39 cellular contexts compared by ENCODE assay signal in genomic region chr9:7597716-7598115, GRCh38.
"Had no signal": no experiment of that assay in that cellular context is flagged by ENCODE, and none has a peak within 500 bp of the region (broad histone marks: within the 10 kb centered on the region; RNA-seq: fewer than 3 reads in every experiment).

No MANE protein-coding gene starts in this region.

- H3K9me3 ChIP-seq: adrenal gland, body of pancreas had no signal

- FAIRE-seq: astrocyte, bronchial epithelial cell had no signal

- H3K27ac ChIP-seq: adrenal gland, ascending aorta, body of pancreas, brain microvascular endothelial cell, breast epithelium, cardiac muscle cell had no signal

- H3K27me3 Mint-ChIP-seq: activated naive CD4-positive, alpha-beta T cell treated with anti-CD3 and anti-CD28 coated beads, Interleukin-2, amount 50 U/mL, for 24 hours; activated naive CD8-positive, alpha-beta T cell; activated naive CD8-positive, alpha-beta T cell treated with anti-CD3 and anti-CD28 coated beads for 36 hours; activated naive CD8-positive, alpha-beta T cell treated with anti-CD3 and anti-CD28 coated beads, Interleukin-2, amount 50 U/mL, for 24 hours; activated T-cell treated with anti-CD3 and anti-CD28 coated beads, Interleukin-2, amount 50 U/mL, for 24 hours; activated T-helper 17 cell treated with anti-CD3 and anti-CD28 coated beads, Interleukin-2, amount 50 U/mL, for 72 hours had no signal

- H3K27ac Mint-ChIP-seq: activated naive CD4-positive, alpha-beta T cell treated with anti-CD3 and anti-CD28 coated beads, Interleukin-2, amount 10 ng/mL, durations not matched to agents 7 days and 5 days; activated naive CD4-positive, alpha-beta T cell treated with anti-CD3 and anti-CD28 coated beads, Interleukin-2, amount 50 U/mL, for 24 hours; activated naive CD4-positive, alpha-beta T cell treated with anti-CD3 and anti-CD28 coated beads, Interleukin-2, amount 50 U/mL, for 72 hours; activated naive CD8-positive, alpha-beta T cell; activated naive CD8-positive, alpha-beta T cell treated with anti-CD3 and anti-CD28 coated beads for 36 hours; activated naive CD8-positive, alpha-beta T cell treated with anti-CD3 and anti-CD28 coated beads, Interleukin-2, amount 10 ng/mL, durations not matched to agents 7 days and 5 days; activated naive CD8-positive, alpha-beta T cell treated with anti-CD3 and anti-CD28 coated beads, Interleukin-2, amount 50 U/mL, for 24 hours; activated T-cell treated with anti-CD3 and anti-CD28 coated beads, Interleukin-2, amount 50 U/mL, for 24 hours; activated T-cell treated with anti-CD3 and anti-CD28 coated beads, Interleukin-2, amount 50 U/mL, for 72 hours; activated T-helper 1 cell treated with anti-CD3 and anti-CD28 coated beads, Interleukin-12 subunit alpha, Interleukin-12 subunit beta, Interleukin-2, Interleukin-4 antibody, amounts not matched to agents 30 ng/mL and 10 ng/mL and 1 ng/mL, durations not matched to agents 14 hours and 24 hours and 36 hours; activated T-helper 17 cell treated with anti-CD3 and anti-CD28 coated beads, Interleukin-2, amount 50 U/mL, for 72 hours; activated T-helper 2 cell treated with anti-CD3 and anti-CD28 coated beads, Interferon-gamma antibody, Interleukin-2, Interleukin-4, amounts not matched to agents 10 μg/mL and 5 μg/mL and 100 μg/mL, durations not matched to agents 14 hours and 24 hours and 36 hours; brain had no signal

- H3K4me3 ChIP-seq: adrenal gland, ascending aorta, body of pancreas, breast epithelium, cardiac muscle cell had no signal

- DNase-seq: activated effector memory CD4-positive, alpha-beta T cell treated with anti-CD3 and anti-CD28 coated beads, Interleukin-2, amount 50 U/mL, for 16 hours; activated effector memory CD4-positive, alpha-beta T cell treated with Interleukin-2 at 50 U/mL for 16 hours; activated gamma-delta T cell; activated gamma-delta T cell treated with Interleukin-2 at 50 U/mL for 16 hours; activated naive CD4-positive, alpha-beta T cell; activated naive CD4-positive, alpha-beta T cell treated with anti-CD3 and anti-CD28 coated beads, Interleukin-2, amount 10 ng/mL, durations not matched to agents 7 days and 5 days; activated naive CD4-positive, alpha-beta T cell treated with anti-CD3 and anti-CD28 coated beads, Interleukin-2, amount 50 U/mL, for 16 hours; activated naive CD4-positive, alpha-beta T cell treated with Interleukin-2 at 50 U/mL for 16 hours; activated naive CD8-positive, alpha-beta T cell treated with anti-CD3 and anti-CD28 coated beads for 36 hours; activated naive CD8-positive, alpha-beta T cell treated with anti-CD3 and anti-CD28 coated beads, Interleukin-2, amount 10 ng/mL, durations not matched to agents 7 days and 5 days; activated naive CD8-positive, alpha-beta T cell treated with anti-CD3 and anti-CD28 coated beads, Interleukin-2, amount 50 U/mL, for 24 hours; activated T-cell treated with anti-CD3 and anti-CD28 coated beads, Interleukin-2, amount 50 U/mL, for 1 hour; activated T-cell treated with anti-CD3 and anti-CD28 coated beads, Interleukin-2, amount 50 U/mL, for 24 hours; activated T-cell treated with anti-CD3 and anti-CD28 coated beads, Interleukin-2, amount 50 U/mL, for 4 hours; activated T-cell treated with anti-CD3 and anti-CD28 coated beads, Interleukin-2, amount 50 U/mL, for 48 hours; activated T-cell treated with anti-CD3 and anti-CD28 coated beads, Interleukin-2, amount 50 U/mL, for 72 hours; adrenal gland; amniotic stem cell; amygdala; anterior cingulate cortex; aorta; body of pancreas; brain microvascular endothelial cell; caudate nucleus; central memory CD4-positive, alpha-beta T cell; cerebellar nuclear complex had no signal

- H3K4me3 Mint-ChIP-seq: activated naive CD4-positive, alpha-beta T cell treated with anti-CD3 and anti-CD28 coated beads, Interleukin-2, amount 10 ng/mL, durations not matched to agents 7 days and 5 days; activated naive CD4-positive, alpha-beta T cell treated with anti-CD3 and anti-CD28 coated beads, Interleukin-2, amount 50 U/mL, for 24 hours; activated naive CD8-positive, alpha-beta T cell; activated naive CD8-positive, alpha-beta T cell treated with anti-CD3 and anti-CD28 coated beads for 36 hours; activated naive CD8-positive, alpha-beta T cell treated with anti-CD3 and anti-CD28 coated beads, Interleukin-2, amount 10 ng/mL, durations not matched to agents 7 days and 5 days; activated naive CD8-positive, alpha-beta T cell treated with anti-CD3 and anti-CD28 coated beads, Interleukin-2, amount 50 U/mL, for 24 hours; activated T-cell treated with anti-CD3 and anti-CD28 coated beads, Interleukin-2, amount 50 U/mL, for 24 hours; activated T-cell treated with anti-CD3 and anti-CD28 coated beads, Interleukin-2, amount 50 U/mL, for 4 hours; activated T-cell treated with anti-CD3 and anti-CD28 coated beads, Interleukin-2, amount 50 U/mL, for 72 hours; activated T-helper 1 cell treated with anti-CD3 and anti-CD28 coated beads, Interleukin-12 subunit alpha, Interleukin-12 subunit beta, Interleukin-2, Interleukin-4 antibody, amounts not matched to agents 30 ng/mL and 10 ng/mL and 1 ng/mL, durations not matched to agents 14 hours and 24 hours and 36 hours; activated T-helper 17 cell treated with anti-CD3 and anti-CD28 coated beads, Interleukin-2, amount 50 U/mL, for 72 hours; brain; central memory CD8-positive, alpha-beta T cell had no signal

- H3K4me1 Mint-ChIP-seq: activated naive CD4-positive, alpha-beta T cell treated with anti-CD3 and anti-CD28 coated beads, Interleukin-2, amount 50 U/mL, for 24 hours; activated naive CD8-positive, alpha-beta T cell treated with anti-CD3 and anti-CD28 coated beads, Interleukin-2, amount 10 ng/mL, durations not matched to agents 7 days and 5 days; activated naive CD8-positive, alpha-beta T cell treated with anti-CD3 and anti-CD28 coated beads, Interleukin-2, amount 50 U/mL, for 24 hours; activated T-helper 17 cell treated with anti-CD3 and anti-CD28 coated beads, Interleukin-2, amount 50 U/mL, for 72 hours; brain; central memory CD8-positive, alpha-beta T cell had no signal

- H3K36me3 Mint-ChIP-seq: activated naive CD8-positive, alpha-beta T cell treated with anti-CD3 and anti-CD28 coated beads, Interleukin-2, amount 10 ng/mL, durations not matched to agents 7 days and 5 days had no signal

- H3K36me3 ChIP-seq: adrenal gland, ascending aorta, brain microvascular endothelial cell, breast epithelium, cardiac muscle cell had no signal

- H3K4me1 ChIP-seq: adrenal gland, ascending aorta, body of pancreas, breast epithelium had no signal
